ENCODE assay signal across 1 cellular context in genomic region chr9:91803970-91804752, GRCh38.
TF ChIP-seq lines count a peak whose summit lies in the region.

No MANE protein-coding gene starts in this region.

TF ChIP-seq in IMR-90, 13 proteins besides CTCF, POLR2A, EP300 and RAD21:
- no peak for TF ChIP-seq SMC3 (IDR thresholded peaks at IDR 0.05; ENCODE audit: low read depth, low read length)
- TF ChIP-seq BHLHE40 (IDR thresholded peaks at IDR 0.05; ENCODE audit: low read depth, low read length) = no peak
- TF ChIP-seq NFE2L2 (IDR thresholded peaks at IDR 0.05; ENCODE audit: low read depth, low read length) = no peak
- no peak for TF ChIP-seq MAZ (IDR thresholded peaks at IDR 0.05; ENCODE audit: borderline replicate concordance, low read depth, low read length)
- no peak for TF ChIP-seq CEBPB (IDR thresholded peaks at IDR 0.05; ENCODE audit: low read depth, low read length)
- no peak for TF ChIP-seq ELK1 (IDR thresholded peaks at IDR 0.05; ENCODE audit: borderline replicate concordance, low read depth, low read length)
- no peak for TF ChIP-seq FOS (IDR thresholded peaks at IDR 0.05; ENCODE audit: low read depth, low read length)
- no peak for TF ChIP-seq CHD1 (IDR thresholded peaks at IDR 0.05; ENCODE audit: low read depth, low read length)
- TF ChIP-seq MXI1 (IDR thresholded peaks at IDR 0.05; ENCODE audit: borderline replicate concordance, low read depth, low read length) = no peak
- TF ChIP-seq, protein P1, sequence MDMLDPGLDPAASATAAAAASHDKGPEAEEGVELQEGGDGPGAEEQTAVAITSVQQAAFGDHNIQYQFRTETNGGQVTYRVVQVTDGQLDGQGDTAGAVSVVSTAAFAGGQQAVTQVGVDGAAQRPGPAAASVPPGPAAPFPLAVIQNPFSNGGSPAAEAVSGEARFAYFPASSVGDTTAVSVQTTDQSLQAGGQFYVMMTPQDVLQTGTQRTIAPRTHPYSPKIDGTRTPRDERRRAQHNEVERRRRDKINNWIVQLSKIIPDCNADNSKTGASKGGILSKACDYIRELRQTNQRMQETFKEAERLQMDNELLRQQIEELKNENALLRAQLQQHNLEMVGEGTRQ (IDR thresholded peaks at IDR 0.05; ENCODE audit: low read depth, low read length) = no peak
- TF ChIP-seq RCOR1 (IDR thresholded peaks at IDR 0.05; ENCODE audit: insufficient replicate concordance, low read length) = no peak
- no peak for TF ChIP-seq RFX5 (IDR thresholded peaks at IDR 0.05; ENCODE audit: low read depth, low read length)
